Comparison of ENCODE assay signal across 8 cellular contexts in the genomic region with DNA sequence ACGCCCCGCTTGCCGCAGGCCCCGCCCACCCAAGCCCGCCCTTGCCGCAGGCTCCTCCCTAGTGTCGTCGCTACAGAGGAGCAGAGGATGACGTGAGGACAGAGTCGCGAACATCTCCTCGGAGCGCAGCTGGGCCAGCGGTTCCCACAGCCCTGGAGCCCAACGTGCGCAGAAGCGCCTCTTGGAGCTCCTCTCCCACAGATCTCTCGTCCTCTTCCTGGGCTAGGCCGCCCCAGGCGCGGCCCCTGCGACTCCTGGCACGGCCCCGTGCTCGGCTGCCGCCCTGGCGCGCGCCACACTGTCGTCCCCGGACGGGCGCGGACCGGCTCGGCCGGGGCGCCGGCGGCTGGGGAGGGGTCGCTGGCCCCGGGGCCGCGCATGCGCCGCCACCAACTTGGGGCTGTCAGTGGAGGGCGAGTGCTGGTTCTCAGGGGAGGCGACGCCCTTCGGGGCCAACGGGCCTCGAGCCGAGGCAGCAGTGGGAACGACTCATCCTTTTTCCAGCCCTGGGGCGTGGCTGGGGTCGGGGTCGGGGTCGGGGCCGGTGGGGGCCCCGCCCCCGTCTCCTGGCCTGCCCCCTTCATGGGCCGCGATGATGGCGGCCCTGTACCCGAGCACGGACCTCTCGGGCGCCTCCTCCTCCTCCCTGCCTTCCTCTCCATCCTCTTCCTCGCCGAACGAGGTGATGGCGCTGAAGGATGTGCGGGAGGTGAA. TPM values are rescaled to one million over a fixed set of nuclear protein-coding genes. Genes with fewer than 3 reads are reported as not detected.
DNase-seq lines count a peak whose midpoint lies in the region; ATAC-seq and TF ChIP-seq lines count a peak whose summit lies in the region.

A gene (plus strand): TSS at position 67 of the 714 bp plus-strand sequence. CDS start 526 bp downstream, at position 593.

- H3K4me1 ChIP-seq in aorta (ENCODE audit: control insufficient read depth in 1 of 2, insufficient read depth in 2 of 2, low read length in 2 of 2) = no peaks in the 10 kb centered on the region

- 0 to 1% methylated on average over 51 to 73 of the region's 73 CpGs for WGBS in aorta, 2 donors

- H3K27me3 Mint-ChIP-seq in T-helper 1 cell treated with Interleukin-12 subunit alpha and Interleukin-12 subunit beta and Interleukin-4 antibody, amounts not matched to agents 30 μg/mL and 1 μg/mL, for 36 hours (ENCODE audit: low read depth) = peaks cover 59% of the 10 kb centered on the region

- H3K36me3 Mint-ChIP-seq in T-helper 1 cell treated with Interleukin-12 subunit alpha and Interleukin-12 subunit beta and Interleukin-4 antibody, amounts not matched to agents 30 μg/mL and 1 μg/mL, for 36 hours (ENCODE audit: low read depth) = no peaks in the 10 kb centered on the region

- H3K9me3 Mint-ChIP-seq in T-helper 1 cell treated with Interleukin-12 subunit alpha and Interleukin-12 subunit beta and Interleukin-4 antibody, amounts not matched to agents 30 μg/mL and 1 μg/mL, for 36 hours = no peaks in the 10 kb centered on the region

- no peak for TF ChIP-seq CTCF in GM12864 (IDR thresholded peaks at IDR 0.05; ENCODE audit: low read depth, low read length, missing control alignments)

- H3K27ac Mint-ChIP-seq in T-helper 1 cell treated with Interleukin-12 subunit alpha and Interleukin-12 subunit beta and Interleukin-4 antibody, amounts not matched to agents 30 μg/mL and 1 μg/mL, for 36 hours = peak within 1 kb of the TSS; percentile 84

- H3K4me3 Mint-ChIP-seq in T-helper 1 cell treated with Interleukin-12 subunit alpha and Interleukin-12 subunit beta and Interleukin-4 antibody, amounts not matched to agents 30 μg/mL and 1 μg/mL, for 36 hours = peak within 1 kb of the TSS; percentile 85

- DNase-seq in GM12864 (ENCODE audit: low read depth) (peak; percentile 53), NCI-H1092 (lab: John Stamatoyannopoulos, UW) (peak; percentile 79), hepatic stellate cell (ENCODE audit: low spot score) (peak; percentile 93), putamen (ENCODE audit: low spot score) (peak; percentile 86), aorta (peak; percentile 80 to 89)

- H3K4me3 ChIP-seq in GM12864 (ENCODE audit: low read depth, low read length) (peak within 1 kb of the TSS; percentile 69), aorta (ENCODE audit: low read length in 2 of 2) (peak within 1 kb of the TSS; percentile 91 to 95)

- no peaks in the 10 kb centered on the region for H3K27me3 ChIP-seq in aorta (ENCODE audit: control insufficient read depth in 1 of 2, insufficient read depth in 2 of 2, low read length in 1 of 2)

- intact Hi-C loops in aorta (cut with DNase I) = loop anchor here in 1 of 2 donors (5.0 to 10.0 kb wide), 4 partner anchors 127 to 277 kb away; a partner anchor contains a TSS

- peak within 1 kb of the TSS; percentile 84 for H3K27ac ChIP-seq in angular gyrus (ENCODE audit: low read depth, low read length)
- peak within 1 kb of the TSS; percentile 20 to 98 for H3K27ac ChIP-seq in aorta (ENCODE audit: low read depth in 1 of 2, low read length in 2 of 2)

- H3K36me3 ChIP-seq in aorta (ENCODE audit: control insufficient read depth in 1 of 2, insufficient read depth in 2 of 2, low read length in 1 of 2) = no peaks in the 10 kb centered on the region

- peaks cover 6% of the 10 kb centered on the region for H3K4me1 Mint-ChIP-seq in T-helper 1 cell treated with Interleukin-12 subunit alpha and Interleukin-12 subunit beta and Interleukin-4 antibody, amounts not matched to agents 30 μg/mL and 1 μg/mL, for 36 hours (ENCODE audit: low read depth)

- no peaks in the 10 kb centered on the region for H3K9me3 ChIP-seq in aorta (ENCODE audit: control insufficient read depth, low read length)

- ATAC-seq in HG02571 (IDR thresholded peaks at IDR 0.05; ENCODE audit: unreplicated experiment) = peak; percentile 95
- ATAC-seq in aorta (ENCODE audit: low FRiP score) = peak; percentile 93

RNA-seq across cellular contexts. Expression of the gene that starts here (rescaled TPM):
- 10 to 100 TPM; 25.5 to 29.2 TPM for total RNA-seq in aorta
- polyA plus RNA-seq in aorta = 10 to 100 TPM in 1 of 2 donors, 1 to 10 TPM in 1; 3.0 to 13.0 TPM

Comparison
In these comparisons a context has a peak if more than half of its experiments do, and no peak if none do; other contexts are left out.
1. Peak in every context shown above with its lines: DNase-seq, ATAC-seq, H3K4me3 ChIP-seq and H3K27ac ChIP-seq.